ENCODE assay signal across 8 cellular contexts in genomic region chr1:248537449-248537848, GRCh38. TPM values are rescaled to one million over a fixed set of nuclear protein-coding genes. Genes with fewer than 3 reads are reported as not detected.
"Had no signal": no experiment of that assay in that cellular context is flagged by ENCODE, and none has a peak within 500 bp of the region (broad histone marks: within the 10 kb centered on the region; RNA-seq: fewer than 3 reads in every experiment).

No MANE protein-coding gene starts in this region.

RNA-seq across cellular contexts. Expression of gene OR2T29, which starts 25.1 kb away (rescaled TPM):
- total RNA-seq: activated CD8-positive, alpha-beta T cell treated with anti-CD3 and anti-CD28 coated beads, Interleukin-2, amount 10 ng/mL, durations not matched to agents 7 days and 5 days; ascending aorta; body of pancreas; bronchial epithelial cell; chondrocyte; PC-3; SJSA1; T-helper 1 cell treated with Interleukin-12 subunit alpha and Interleukin-12 subunit beta and Interleukin-4 antibody, amounts not matched to agents 30 ng/mL and 1 ng/mL, for 36 hours had no signal

RNA-seq across cellular contexts. Expression of gene OR2G6, which starts 29.6 kb away (rescaled TPM):
- total RNA-seq: activated CD8-positive, alpha-beta T cell treated with anti-CD3 and anti-CD28 coated beads, Interleukin-2, amount 10 ng/mL, durations not matched to agents 7 days and 5 days; ascending aorta; body of pancreas; bronchial epithelial cell; chondrocyte; PC-3; SJSA1; T-helper 1 cell treated with Interleukin-12 subunit alpha and Interleukin-12 subunit beta and Interleukin-4 antibody, amounts not matched to agents 30 ng/mL and 1 ng/mL, for 36 hours had no signal

RNA-seq across cellular contexts. Expression of gene OR2T34, which starts 37.1 kb away (rescaled TPM):
- total RNA-seq: activated CD8-positive, alpha-beta T cell treated with anti-CD3 and anti-CD28 coated beads, Interleukin-2, amount 10 ng/mL, durations not matched to agents 7 days and 5 days; ascending aorta; body of pancreas; bronchial epithelial cell; chondrocyte; PC-3; SJSA1; T-helper 1 cell treated with Interleukin-12 subunit alpha and Interleukin-12 subunit beta and Interleukin-4 antibody, amounts not matched to agents 30 ng/mL and 1 ng/mL, for 36 hours had no signal

RNA-seq across cellular contexts. Expression of gene OR2T5, which starts 49.1 kb away (rescaled TPM):
- total RNA-seq: activated CD8-positive, alpha-beta T cell treated with anti-CD3 and anti-CD28 coated beads, Interleukin-2, amount 10 ng/mL, durations not matched to agents 7 days and 5 days; ascending aorta; body of pancreas; bronchial epithelial cell; chondrocyte; PC-3; SJSA1; T-helper 1 cell treated with Interleukin-12 subunit alpha and Interleukin-12 subunit beta and Interleukin-4 antibody, amounts not matched to agents 30 ng/mL and 1 ng/mL, for 36 hours had no signal
